In genomic region chr15:52503788-52504496, GRCh38 we compare ENCODE assay signal across 10 cellular contexts. TPM values are rescaled to one million over a fixed set of nuclear protein-coding genes. Genes with fewer than 3 reads are reported as not detected.
A peak's percentile ranks its signal among the peaks of the same experiment; 100 is the strongest.
DNase-seq lines count a peak whose midpoint lies in the region; ATAC-seq and TF ChIP-seq lines count a peak whose summit lies in the region.
"Had no signal": no experiment of that assay in that cellular context is flagged by ENCODE, and none has a peak within 500 bp of the region (broad histone marks: within the 10 kb centered on the region; RNA-seq: fewer than 3 reads in every experiment).

No MANE protein-coding gene starts in this region.

- H3K4me3 ChIP-seq in breast epithelium (no peak overlapping the region), adrenal gland (no peak overlapping the region)

- DNase-seq in MCF 10A (ENCODE audit: unreplicated experiment) (peak; percentile 41), breast epithelium (ENCODE audit: low spot score in 2 of 2) (no peak), adrenal gland (no peak), DMS79 (lab: John Stamatoyannopoulos, UW) (no peak), NCI-H1105 treated with DMSO at 0.1 percent for 48 hours (lab: John Stamatoyannopoulos, UW) (no peak)
- no peak for DNase-seq in activated T-helper 2 cell treated with anti-CD3 and anti-CD28 coated beads, Interferon-gamma antibody, Interleukin-2, Interleukin-4, amounts not matched to agents 10 μg/mL and 5 μg/mL and 100 μg/mL, durations not matched to agents 14 hours and 24 hours and 36 hours (ENCODE audit: low spot score)
- DNase-seq: NCI-H1092 treated with DMSO at 0.1 percent for 48 hours had no signal

- no TSS peak for BruUV-seq in MCF 10A (replicated peaks; lab: Mats Ljungman, UMichigan)

- H3K27ac ChIP-seq in breast epithelium (no peak overlapping the region), adrenal gland (peak overlapping the region in 1 of 5 donors; percentile 11)
- H3K27ac ChIP-seq: parathyroid adenoma had no signal

- TF ChIP-seq CTCF in MCF 10A (IDR thresholded peaks at IDR 0.05; ENCODE audit: unreplicated experiment), result no peak
- TF ChIP-seq CTCF in breast epithelium (IDR thresholded peaks at IDR 0.05), result no peak
- no peak for TF ChIP-seq CTCF in adrenal gland (IDR thresholded peaks at IDR 0.05)

- H3K4me3 Mint-ChIP-seq in MCF 10A (ENCODE audit: unreplicated experiment), result no peak overlapping the region
- peak overlapping the region; percentile 23 for H3K4me3 Mint-ChIP-seq in activated T-helper 2 cell treated with anti-CD3 and anti-CD28 coated beads, Interferon-gamma antibody, Interleukin-2, Interleukin-4, amounts not matched to agents 10 μg/mL and 5 μg/mL and 100 μg/mL, durations not matched to agents 14 hours and 24 hours and 36 hours (ENCODE audit: low read depth)

- H3K36me3 ChIP-seq in breast epithelium (no peaks in the 10 kb centered on the region), adrenal gland (replicated peaks in 1 of 2) (no peaks in the 10 kb centered on the region)

- ATAC-seq in HG03159 (IDR thresholded peaks at IDR 0.05; ENCODE audit: unreplicated experiment), result peak; percentile 87
- ATAC-seq in HG02970 (IDR thresholded peaks at IDR 0.05; ENCODE audit: low FRiP score, unreplicated experiment), result no peak

- H3K36me3 Mint-ChIP-seq in MCF 10A (ENCODE audit: insufficient read depth, unreplicated experiment), result no peaks in the 10 kb centered on the region
- no peaks in the 10 kb centered on the region for H3K36me3 Mint-ChIP-seq in activated T-helper 2 cell treated with anti-CD3 and anti-CD28 coated beads, Interferon-gamma antibody, Interleukin-2, Interleukin-4, amounts not matched to agents 10 μg/mL and 5 μg/mL and 100 μg/mL, durations not matched to agents 14 hours and 24 hours and 36 hours (ENCODE audit: low read depth)

- TF ChIP-seq POLR2A in breast epithelium (IDR thresholded peaks at IDR 0.05) (no peak), adrenal gland (IDR thresholded peaks at IDR 0.05) (no peak)

- POLR2A ChIA-PET in MCF 10A (lab: Yijun Ruan, JAX), result interaction anchor here (0.9 to 1.2 kb wide), 3 partner anchors 11 to 173 kb away, joined by 3 to 5 read pairs (median 3); no protein-coding TSS in a partner anchor

- peaks cover 16% of the 10 kb centered on the region for H3K4me1 Mint-ChIP-seq in MCF 10A (ENCODE audit: insufficient read depth, unreplicated experiment)
- H3K4me1 Mint-ChIP-seq in activated T-helper 2 cell treated with anti-CD3 and anti-CD28 coated beads, Interferon-gamma antibody, Interleukin-2, Interleukin-4, amounts not matched to agents 10 μg/mL and 5 μg/mL and 100 μg/mL, durations not matched to agents 14 hours and 24 hours and 36 hours (ENCODE audit: low read depth), result peaks cover 18% of the 10 kb centered on the region

- H3K9me3 Mint-ChIP-seq in MCF 10A (ENCODE audit: unreplicated experiment), result no peaks in the 10 kb centered on the region
- no peaks in the 10 kb centered on the region for H3K9me3 Mint-ChIP-seq in activated T-helper 2 cell treated with anti-CD3 and anti-CD28 coated beads, Interferon-gamma antibody, Interleukin-2, Interleukin-4, amounts not matched to agents 10 μg/mL and 5 μg/mL and 100 μg/mL, durations not matched to agents 14 hours and 24 hours and 36 hours

- intact Hi-C loops in MCF 10A (cut with micrococcal nuclease), result loop anchor here (1.0 kb wide), 1 partner anchor 9 kb away; no protein-coding TSS in a partner anchor
- intact Hi-C loops in breast epithelium (cut with DNase I; ENCODE audit: low total_unique reads), result no loop called here
- intact Hi-C loops in activated T-helper 2 cell treated with anti-CD3 and anti-CD28 coated beads, Interferon-gamma antibody, Interleukin-2, Interleukin-4, amounts not matched to agents 10 μg/mL and 5 μg/mL and 100 μg/mL, durations not matched to agents 14 hours and 24 hours and 36 hours (cut with micrococcal nuclease), result no loop called here
- intact Hi-C loops in adrenal gland (cut with DNase I), result no loop called here

- H3K27me3 ChIP-seq in breast epithelium (no peaks in the 10 kb centered on the region), adrenal gland (no peaks in the 10 kb centered on the region)

- CTCF ChIA-PET in MCF 10A (lab: Yijun Ruan, JAX), result no interaction called here

- H3K9me3 ChIP-seq in breast epithelium, result no peaks in the 10 kb centered on the region
- H3K9me3 ChIP-seq in adrenal gland (replicated peaks in 1 of 3), result no peaks in the 10 kb centered on the region

- no peaks in the 10 kb centered on the region for H3K27me3 Mint-ChIP-seq in MCF 10A (ENCODE audit: insufficient read depth, unreplicated experiment)
- no peaks in the 10 kb centered on the region for H3K27me3 Mint-ChIP-seq in activated T-helper 2 cell treated with anti-CD3 and anti-CD28 coated beads, Interferon-gamma antibody, Interleukin-2, Interleukin-4, amounts not matched to agents 10 μg/mL and 5 μg/mL and 100 μg/mL, durations not matched to agents 14 hours and 24 hours and 36 hours (ENCODE audit: low read depth)

- H3K4me1 ChIP-seq in breast epithelium, result no peaks in the 10 kb centered on the region
- H3K4me1 ChIP-seq in adrenal gland (replicated peaks in 1 of 2), result no peaks in the 10 kb centered on the region
- H3K4me1 ChIP-seq: parathyroid adenoma had no signal

- peak overlapping the region; percentile 44 for H3K27ac Mint-ChIP-seq in MCF 10A (ENCODE audit: low read depth, unreplicated experiment)
- no peak overlapping the region for H3K27ac Mint-ChIP-seq in activated T-helper 2 cell treated with anti-CD3 and anti-CD28 coated beads, Interferon-gamma antibody, Interleukin-2, Interleukin-4, amounts not matched to agents 10 μg/mL and 5 μg/mL and 100 μg/mL, durations not matched to agents 14 hours and 24 hours and 36 hours

- 74 to 81% (median 74%) methylated on average over 5 of the region's 5 CpGs for WGBS in adrenal gland, 4 donors

RNA-seq across cellular contexts. Expression of gene MYO5A, which starts 24.7 kb away (rescaled TPM):
- total RNA-seq in MCF 10A (2022) (28.9 and 35.7 TPM in 2 replicates), breast epithelium (10 to 100 TPM; 34.1 to 77.4 (median 34.4) TPM), adrenal gland (10 to 100 TPM; 29.5 to 57.5 (median 43.7) TPM)
- total RNA-seq in activated T-helper 2 cell treated with anti-CD3 and anti-CD28 coated beads, Interferon-gamma antibody, Interleukin-2, Interleukin-4, amounts not matched to agents 10 μg/mL and 5 μg/mL and 100 μg/mL, durations not matched to agents 14 hours and 24 hours and 36 hours, result 22.8 and 23.6 TPM in 2 replicates
- 10 to 100 TPM in 2 of 3 donors, 1 to 10 TPM in 1; 6.3 to 22.2 (median 11.4) TPM for polyA plus RNA-seq in adrenal gland
